In the genomic region with DNA sequence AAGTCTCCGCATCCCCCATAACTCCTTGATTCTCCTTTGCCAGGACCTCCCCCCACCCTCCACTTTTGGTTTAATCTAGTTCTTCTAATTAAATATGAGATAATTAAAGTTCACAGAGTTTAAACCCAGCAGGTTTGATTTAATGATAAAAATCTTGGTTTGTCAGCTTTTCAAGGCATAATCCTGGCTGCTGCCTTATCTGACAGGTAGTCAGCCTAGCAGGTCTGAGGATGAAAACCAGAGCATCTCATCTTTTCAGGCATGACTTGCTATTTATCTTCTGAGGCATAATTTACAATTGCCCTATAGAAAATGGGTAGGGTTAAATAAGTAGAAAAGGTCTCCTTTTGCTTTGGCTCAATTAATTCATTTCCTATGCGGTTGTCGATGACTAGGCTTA, we compare ENCODE assay signal across 25 cellular contexts.
DNase-seq lines count a peak whose midpoint lies in the region; ATAC-seq, FAIRE-seq and TF ChIP-seq lines count a peak whose summit lies in the region.
"Had no signal": no experiment of that assay in that cellular context is flagged by ENCODE, and none has a peak within 500 bp of the region (broad histone marks: within the 10 kb centered on the region; RNA-seq: fewer than 3 reads in every experiment).

No MANE protein-coding gene starts in this region.

- ATAC-seq in SK-N-SH treated with all-trans-retinoic acid at 6 μM for 48 hours, result no peak
- no peak for ATAC-seq in aorta (ENCODE audit: low FRiP score)
- ATAC-seq: CD8-positive, alpha-beta T cell; GM12878 had no signal

- H3F3A ChIP-seq in SK-N-SH (replicated peaks; ENCODE audit: insufficient read depth) (no peaks in the 10 kb centered on the region), neural cell (ENCODE audit: insufficient read depth, low read length, poor library complexity, severe bottlenecking) (no peaks in the 10 kb centered on the region)

- no peak overlapping the region for H3K9ac ChIP-seq in SK-N-SH
- no peak overlapping the region for H3K9ac ChIP-seq in neural cell (ENCODE audit: low read length)
- H3K9ac ChIP-seq: BLaER1 treated with 17β-estradiol and CSF1 and Interleukin-3, amounts not matched to agents 10 nM and 100 nM had no signal

- no peaks in the 10 kb centered on the region for H3K9me2 ChIP-seq in SK-N-SH
- no peaks in the 10 kb centered on the region for H3K9me2 ChIP-seq in neural cell (ENCODE audit: insufficient read depth, low read length)

- no peak overlapping the region for H2AFZ ChIP-seq in SK-N-SH (ENCODE audit: low read depth)
- H2AFZ ChIP-seq in neural cell (ENCODE audit: low read depth, low read length), result no peak overlapping the region

- H3K4me2 ChIP-seq in SK-N-SH (no peak overlapping the region), neural cell (ENCODE audit: low read length) (no peak overlapping the region)
- H3K4me2 ChIP-seq: BLaER1 treated with 17β-estradiol and CSF1 and Interleukin-3, amounts not matched to agents 10 nM and 100 nM had no signal

- peaks cover 6% of the 10 kb centered on the region for H3K4me1 Mint-ChIP-seq in type B pancreatic cell (ENCODE audit: unreplicated experiment)

- peak overlapping the region; percentile 64 for H3K27ac Mint-ChIP-seq in type B pancreatic cell
- H3K27ac Mint-ChIP-seq: CD4-positive, alpha-beta T cell; CD8-positive, alpha-beta T cell had no signal

- TF ChIP-seq RAD21 in SK-N-SH (IDR thresholded peaks at IDR 0.05; ENCODE audit: low read length), result no peak
- no peak for TF ChIP-seq RAD21 in neural cell (conservative IDR thresholded peaks at IDR 0.05)

- TF ChIP-seq CTCF in SK-N-SH (IDR thresholded peaks at IDR 0.05) (no peak), neural cell (IDR thresholded peaks at IDR 0.05; ENCODE audit: poor library complexity, severe bottlenecking) (no peak), type B pancreatic cell (conservative IDR thresholded peaks at IDR 0.05) (no peak), WERI-Rb-1 (IDR thresholded peaks at IDR 0.05; ENCODE audit: low read depth, low read length) (no peak)

- FAIRE-seq in GM19239 (lab: Jason Lieb, UNC), result no peak
- FAIRE-seq: D721Med, GM12878, GM12892, GM18507 had no signal

- H3K4me3 ChIP-seq in SK-N-SH (ENCODE audit: low read depth in 2 of 2, low read length in 1 of 2), result no peak overlapping the region
- no peak overlapping the region for H3K4me3 ChIP-seq in neural cell (ENCODE audit: low read length)
- H3K4me3 ChIP-seq in aorta (ENCODE audit: low read length in 2 of 2), result no peak overlapping the region
- no peak overlapping the region for H3K4me3 ChIP-seq in WERI-Rb-1 (ENCODE audit: low read depth, low read length)
- H3K4me3 ChIP-seq: BLaER1 treated with 17β-estradiol and CSF1 and Interleukin-3, amounts not matched to agents 10 nM and 100 nM; GM12878 had no signal

- H3K4me1 ChIP-seq in SK-N-SH (ENCODE audit: control insufficient read depth in 1 of 2, insufficient read depth in 2 of 2, low read depth in 1 of 2, low read length in 1 of 2) (no peaks in the 10 kb centered on the region; a peak in 1 of 4 replicates), aorta (ENCODE audit: control insufficient read depth in 1 of 2, insufficient read depth in 2 of 2, low read length in 2 of 2) (no peaks in the 10 kb centered on the region)
- H3K4me1 ChIP-seq: BLaER1 treated with 17β-estradiol and CSF1 and Interleukin-3, amounts not matched to agents 10 nM and 100 nM; Caco-2 had no signal

- H4K20me1 ChIP-seq in SK-N-SH (ENCODE audit: insufficient read depth) (no peaks in the 10 kb centered on the region), neural cell (ENCODE audit: insufficient read depth) (no peaks in the 10 kb centered on the region)
- H4K20me1 ChIP-seq: BLaER1 treated with 17β-estradiol and CSF1 and Interleukin-3, amounts not matched to agents 10 nM and 100 nM had no signal

- no peaks in the 10 kb centered on the region for H3K27me3 ChIP-seq in SK-N-SH (ENCODE audit: insufficient read depth)
- H3K27me3 ChIP-seq in neural cell (ENCODE audit: insufficient read depth, low read depth, low read length), result no peaks in the 10 kb centered on the region
- no peaks in the 10 kb centered on the region for H3K27me3 ChIP-seq in aorta (ENCODE audit: control insufficient read depth in 1 of 2, insufficient read depth in 2 of 2, low read length in 1 of 2)
- H3K27me3 ChIP-seq in WERI-Rb-1 (ENCODE audit: insufficient read depth, low read depth, severe bottlenecking), result no peaks in the 10 kb centered on the region

- 52% methylated on average over 3 of the region's 3 CpGs for WGBS in SK-N-SH (ENCODE audit: low lambda C conversion rate)
- WGBS in aorta, 2 donors, result 99 to 100% methylated on average over 3 of the region's 3 CpGs

- intact Hi-C loops in aorta (cut with DNase I), result no loop called here

- TF ChIP-seq EP300 in SK-N-SH (IDR thresholded peaks at IDR 0.05; ENCODE audit: borderline replicate concordance in 1 of 2, low read depth in 1 of 2, low read length in 1 of 2), result peak in 1 of 2 experiments; percentile 79; a peak in 2 of 4 replicates
- TF ChIP-seq EP300 in neural cell (conservative IDR thresholded peaks at IDR 0.05; ENCODE audit: poor library complexity, severe bottlenecking), result no peak

- H3K79me2 ChIP-seq in SK-N-SH (ENCODE audit: insufficient read depth), result no peaks in the 10 kb centered on the region
- no peaks in the 10 kb centered on the region for H3K79me2 ChIP-seq in neural cell (replicated peaks; ENCODE audit: insufficient read depth, low read length)

- CTCF ChIA-PET in SK-N-SH (lab: Yijun Ruan, JAX), result no interaction called here

- H3K9me3 Mint-ChIP-seq in type B pancreatic cell, result no peaks in the 10 kb centered on the region
- H3K9me3 Mint-ChIP-seq: CD4-positive, alpha-beta T cell; CD8-positive, alpha-beta T cell had no signal

- no peaks in the 10 kb centered on the region for H3K9me3 ChIP-seq in SK-N-SH
- no peaks in the 10 kb centered on the region for H3K9me3 ChIP-seq in neural cell (ENCODE audit: low read length)
- no peaks in the 10 kb centered on the region for H3K9me3 ChIP-seq in aorta (ENCODE audit: control insufficient read depth, low read length)
- H3K9me3 ChIP-seq in WERI-Rb-1 (ENCODE audit: severe bottlenecking), result no peaks in the 10 kb centered on the region
- H3K9me3 ChIP-seq: BLaER1 treated with 17β-estradiol and CSF1 and Interleukin-3, amounts not matched to agents 10 nM and 100 nM; Caco-2 had no signal

- no peaks in the 10 kb centered on the region for H3K36me3 ChIP-seq in SK-N-SH (replicated peaks in 1 of 2; ENCODE audit: control insufficient read depth in 1 of 2, insufficient read depth in 2 of 2, low read length in 1 of 2)
- H3K36me3 ChIP-seq in neural cell (ENCODE audit: insufficient read depth, low read length), result no peaks in the 10 kb centered on the region
- no peaks in the 10 kb centered on the region for H3K36me3 ChIP-seq in aorta (ENCODE audit: control insufficient read depth in 1 of 2, insufficient read depth in 2 of 2, low read length in 1 of 2)
- no peaks in the 10 kb centered on the region for H3K36me3 ChIP-seq in WERI-Rb-1

- H3K4me3 Mint-ChIP-seq in type B pancreatic cell, result no peak overlapping the region
- H3K4me3 Mint-ChIP-seq: CD4-positive, alpha-beta T cell; CD8-positive, alpha-beta T cell had no signal

- no peaks in the 10 kb centered on the region for H3K27me3 Mint-ChIP-seq in type B pancreatic cell
- H3K27me3 Mint-ChIP-seq: CD4-positive, alpha-beta T cell had no signal

- DNase-seq in SK-N-SH, result peak; percentile 12
- DNase-seq in SK-N-DZ (ENCODE audit: low spot score), result peak; percentile 92
- no peak for DNase-seq in type B pancreatic cell (ENCODE audit: extremely low spot score, unreplicated experiment)
- no peak for DNase-seq in aorta
- no peak for DNase-seq in GM19239 (ENCODE audit: insufficient read length, low spot score)
- no peak for DNase-seq in WERI-Rb-1
- DNase-seq: ACHN; Caco-2; Calu3; CD4-positive, alpha-beta T cell; CD8-positive, alpha-beta T cell; DMS53; DMS79; DND-41; EL; GDM1 had no signal

- H3K36me3 Mint-ChIP-seq in type B pancreatic cell, result no peaks in the 10 kb centered on the region
- H3K36me3 Mint-ChIP-seq: CD8-positive, alpha-beta T cell had no signal

- 0 out of 4 replicates have a peak overlapping the region, but pooled peaks of 1 of the 2 experiments have one; percentile 11 for H3K27ac ChIP-seq in SK-N-SH (ENCODE audit: low read depth in 2 of 2, low read length in 1 of 2)
- peak overlapping the region; percentile 55 for H3K27ac ChIP-seq in neural cell (ENCODE audit: low read length)
- H3K27ac ChIP-seq in aorta (ENCODE audit: low read depth in 1 of 2, low read length in 2 of 2), result no peak overlapping the region
- H3K27ac ChIP-seq in WERI-Rb-1, result no peak overlapping the region
- H3K27ac ChIP-seq: 22Rv1; BLaER1 treated with 17β-estradiol and CSF1 and Interleukin-3, amounts not matched to agents 10 nM and 100 nM; C4-2B had no signal

- POLR2A ChIA-PET in SK-N-SH (lab: Yijun Ruan, JAX), result no interaction called here

TF ChIP-seq in SK-N-SH, 30 proteins besides CTCF, POLR2A, EP300 and RAD21:
- TF ChIP-seq GATA2 (CRISPR knock-in tag; IDR thresholded peaks at IDR 0.05) (peak; percentile 79), JUND (IDR thresholded peaks at IDR 0.05) (no peak), MXI1 (IDR thresholded peaks at IDR 0.05; ENCODE audit: low read depth, low read length) (no peak)

TF ChIP-seq in SK-N-SH treated with all-trans-retinoic acid at 6 μM for 48 hours, 23 proteins besides CTCF, POLR2A, EP300 and RAD21 (continues in another document):
- TF ChIP-seq, protein P1, sequence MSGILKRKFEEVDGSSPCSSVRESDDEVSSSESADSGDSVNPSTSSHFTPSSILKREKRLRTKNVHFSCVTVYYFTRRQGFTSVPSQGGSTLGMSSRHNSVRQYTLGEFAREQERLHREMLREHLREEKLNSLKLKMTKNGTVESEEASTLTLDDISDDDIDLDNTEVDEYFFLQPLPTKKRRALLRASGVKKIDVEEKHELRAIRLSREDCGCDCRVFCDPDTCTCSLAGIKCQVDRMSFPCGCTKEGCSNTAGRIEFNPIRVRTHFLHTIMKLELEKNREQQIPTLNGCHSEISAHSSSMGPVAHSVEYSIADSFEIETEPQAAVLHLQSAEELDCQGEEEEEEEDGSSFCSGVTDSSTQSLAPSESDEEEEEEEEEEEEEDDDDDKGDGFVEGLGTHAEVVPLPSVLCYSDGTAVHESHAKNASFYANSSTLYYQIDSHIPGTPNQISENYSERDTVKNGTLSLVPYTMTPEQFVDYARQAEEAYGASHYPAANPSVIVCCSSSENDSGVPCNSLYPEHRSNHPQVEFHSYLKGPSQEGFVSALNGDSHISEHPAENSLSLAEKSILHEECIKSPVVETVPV (CRISPR knock-in tag; IDR thresholded peaks at IDR 0.05), result no peak

TF ChIP-seq in neural cell, 6 proteins besides CTCF, POLR2A, EP300 and RAD21:
- TF ChIP-seq SMC3 (conservative IDR thresholded peaks at IDR 0.05; ENCODE audit: poor library complexity) (no peak), EZH2 (IDR thresholded peaks at IDR 0.05; ENCODE audit: borderline replicate concordance, insufficient read depth, low read length, poor library complexity, severe bottlenecking) (no peak), POLR2AphosphoS5 (IDR thresholded peaks at IDR 0.05) (no peak), TAF1 (IDR thresholded peaks at IDR 0.05; ENCODE audit: low read depth) (no peak)

Comparison
In these comparisons a context has a peak if more than half of its experiments do, and no peak if none do; other contexts are left out.
1. DNase-seq: peak in SK-N-SH (single experiment) and SK-N-DZ (single experiment); none in type B pancreatic cell (single experiment), aorta (0 of 2), GM19239 (single experiment) and WERI-Rb-1 (single experiment).